In the genomic region with DNA sequence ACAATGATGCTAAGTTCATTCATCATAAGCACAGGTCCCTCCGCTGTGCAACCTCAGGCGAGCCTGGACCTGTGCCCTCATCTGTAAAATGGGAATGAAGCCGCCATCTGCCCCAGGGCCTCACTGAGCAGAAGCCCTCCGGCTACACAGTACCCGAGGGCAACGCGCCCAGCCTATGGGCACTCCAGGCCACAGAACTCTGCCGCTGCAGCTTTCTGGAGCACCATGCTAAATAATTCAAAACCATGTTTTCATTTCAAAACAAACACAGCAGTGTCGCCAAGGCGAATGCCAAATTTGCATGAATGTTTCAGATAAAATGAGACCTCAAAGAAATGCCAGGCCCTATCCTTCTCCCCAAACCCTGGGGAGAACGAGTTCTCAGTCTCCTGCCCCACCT, we compare ENCODE assay signal across 19 cellular contexts. TPM values are rescaled to one million over a fixed set of nuclear protein-coding genes. Genes with fewer than 3 reads are reported as not detected.
DNase-seq lines count a peak whose midpoint lies in the region; ATAC-seq and TF ChIP-seq lines count a peak whose summit lies in the region.
"Had no signal": no experiment of that assay in that cellular context is flagged by ENCODE, and none has a peak within 500 bp of the region (broad histone marks: within the 10 kb centered on the region; RNA-seq: fewer than 3 reads in every experiment).

No MANE protein-coding gene starts in this region.

- ATAC-seq in GM23338 (no peak), Panc1 (no peak), HG02623 (IDR thresholded peaks at IDR 0.05; ENCODE audit: unreplicated experiment) (no peak)
- no peak for ATAC-seq in stimulated activated memory B cell treated with anti-CD40 and anti-IgM and Interleukin-4, amounts not matched to agents 10 μg/mL and 1 μg/mL and 100 μg/mL, for 72 hours
- ATAC-seq: gastrocnemius medialis, T-cell had no signal

- peaks cover 14% of the 10 kb centered on the region for H3K27me3 Mint-ChIP-seq in GM23338 (ENCODE audit: insufficient read depth, low read depth, poor library complexity)
- H3K27me3 Mint-ChIP-seq in stimulated activated memory B cell treated with anti-CD40 and anti-IgM and Interleukin-4, amounts not matched to agents 10 μg/mL and 1 μg/mL and 100 μg/mL, for 72 hours = no peaks in the 10 kb centered on the region
- H3K27me3 Mint-ChIP-seq: memory B cell, T-cell had no signal

- H3K4me2 ChIP-seq in GM23338 = peak overlapping the region; percentile 75
- H3K4me2 ChIP-seq: KMS-11 had no signal

- TSS peak; percentile 47 for BruUV-seq in Panc1 (replicated peaks; lab: Mats Ljungman, UMichigan)

- H3K4me3 ChIP-seq in GM23338 (no peak overlapping the region; the same call in 1 of the 2 replicates), Panc1 (ENCODE audit: low read depth in 2 of 2, low read length in 2 of 2) (peak overlapping the region; percentile 7 to 10; a peak in 2 of 4 replicates)
- H3K4me3 ChIP-seq: gastrocnemius medialis had no signal

- no peak overlapping the region for H3K27ac ChIP-seq in GM23338 (ENCODE audit: low read depth)
- peak overlapping the region; percentile 80 for H3K27ac ChIP-seq in Panc1 (ENCODE audit: low read length)
- H3K27ac ChIP-seq: HL-60, KMS-11 had no signal

- peaks cover 13% of the 10 kb centered on the region; the same call in 1 of the 2 replicates for H3F3A ChIP-seq in GM23338 (replicated peaks; ENCODE audit: low read depth)

- peaks cover 53% of the 10 kb centered on the region for H3K4me1 Mint-ChIP-seq in GM23338
- peaks cover 73% of the 10 kb centered on the region for H3K4me1 Mint-ChIP-seq in stimulated activated memory B cell treated with anti-CD40 and anti-IgM and Interleukin-4, amounts not matched to agents 10 μg/mL and 1 μg/mL and 100 μg/mL, for 72 hours

- no peak for DNase-seq in GM23338 (ENCODE audit: low spot score)
- no peak for DNase-seq in Panc1 (ENCODE audit: low read depth, low spot score)
- DNase-seq in fibroblast of peridontal ligament (ENCODE audit: extremely low read depth) = peak; percentile 31
- DNase-seq in inferior parietal cortex (ENCODE audit: extremely low spot score) = no peak
- no peak for DNase-seq in T-helper 2 cell
- DNase-seq: activated naive CD4-positive, alpha-beta T cell; EL; gastrocnemius medialis; immature natural killer cell; NCI-H1417 treated with DMSO at 0.1 percent for 48 hours; NCI-H510A; stimulated activated CD4-positive, alpha-beta T cell treated with anti-CD3 and anti-CD28 coated beads, Interleukin-4, amount 100 ng/mL, for 24 hours; T-cell had no signal

- TF ChIP-seq CTCF in GM23338 (conservative IDR thresholded peaks at IDR 0.05; ENCODE audit: low read depth in 2 of 2) (no peak), Panc1 (IDR thresholded peaks at IDR 0.05) (no peak)

- H3K4me3 Mint-ChIP-seq in GM23338 = peak overlapping the region; percentile 26; the same call in 1 of the 3 replicates
- no peak overlapping the region for H3K4me3 Mint-ChIP-seq in stimulated activated memory B cell treated with anti-CD40 and anti-IgM and Interleukin-4, amounts not matched to agents 10 μg/mL and 1 μg/mL and 100 μg/mL, for 72 hours
- H3K4me3 Mint-ChIP-seq: memory B cell had no signal

- intact Hi-C loops in Panc1 (cut with micrococcal nuclease; ENCODE audit: unreplicated experiment) = loop anchor here (10.0 kb wide), 3 partner anchors 161 to 201 kb away; no protein-coding TSS in a partner anchor

- H3K36me3 ChIP-seq in GM23338 (ENCODE audit: insufficient read depth) = no peaks in the 10 kb centered on the region
- H3K36me3 ChIP-seq in Panc1 (ENCODE audit: control insufficient read depth, insufficient read depth, low read length) = no peaks in the 10 kb centered on the region; the same call in 1 of the 2 replicates
- H3K36me3 ChIP-seq: cardiac muscle cell, gastrocnemius medialis had no signal

- peaks cover 85% of the 10 kb centered on the region for H3K79me2 ChIP-seq in GM23338 (replicated peaks; ENCODE audit: insufficient read depth)

- POLR2A ChIA-PET in Panc1 (lab: Charles Lee) = interaction anchor here (0.5 kb wide), 1 partner anchor 1003 kb away, joined by 3 read pairs; no protein-coding TSS in a partner anchor

- H3K36me3 Mint-ChIP-seq in GM23338 (ENCODE audit: low read depth) = peaks cover 6% of the 10 kb centered on the region
- peaks cover 10% of the 10 kb centered on the region for H3K36me3 Mint-ChIP-seq in stimulated activated memory B cell treated with anti-CD40 and anti-IgM and Interleukin-4, amounts not matched to agents 10 μg/mL and 1 μg/mL and 100 μg/mL, for 72 hours
- H3K36me3 Mint-ChIP-seq: immature natural killer cell, T-cell had no signal

- H3K27me3 ChIP-seq in GM23338 (ENCODE audit: insufficient read depth) (no peaks in the 10 kb centered on the region), Panc1 (ENCODE audit: control insufficient read depth, insufficient read depth, low read length) (no peaks in the 10 kb centered on the region)
- H3K27me3 ChIP-seq: cardiac muscle cell, gastrocnemius medialis had no signal

- H3K9me3 Mint-ChIP-seq in GM23338 = no peaks in the 10 kb centered on the region
- no peaks in the 10 kb centered on the region for H3K9me3 Mint-ChIP-seq in stimulated activated memory B cell treated with anti-CD40 and anti-IgM and Interleukin-4, amounts not matched to agents 10 μg/mL and 1 μg/mL and 100 μg/mL, for 72 hours
- H3K9me3 Mint-ChIP-seq: immature natural killer cell, T-cell had no signal

- in situ Hi-C loops in Panc1 (cut with HindIII; ENCODE audit: low pct_unique_long_range_greater_than_20kb, low sequenced_read_pairs) = no loop called here

- no peaks in the 10 kb centered on the region for H3K9me2 ChIP-seq in GM23338 (ENCODE audit: insufficient read depth)

- no peak overlapping the region for H3K27ac Mint-ChIP-seq in GM23338
- peak overlapping the region; percentile 49 for H3K27ac Mint-ChIP-seq in stimulated activated memory B cell treated with anti-CD40 and anti-IgM and Interleukin-4, amounts not matched to agents 10 μg/mL and 1 μg/mL and 100 μg/mL, for 72 hours
- H3K27ac Mint-ChIP-seq: immature natural killer cell had no signal

- H4K20me1 ChIP-seq in GM23338 (replicated peaks; ENCODE audit: insufficient read depth) = peaks cover 59% of the 10 kb centered on the region

- CTCF ChIA-PET in Panc1 (lab: Charles Lee) = no interaction called here

- no peak overlapping the region for H2AFZ ChIP-seq in GM23338

- H3K4me1 ChIP-seq in GM23338 (ENCODE audit: insufficient read depth) (peaks cover 39% of the 10 kb centered on the region), Panc1 (ENCODE audit: control insufficient read depth, insufficient read depth, low read length) (peaks cover 60% of the 10 kb centered on the region)

- no peaks in the 10 kb centered on the region for H3K9me3 ChIP-seq in Panc1 (ENCODE audit: control insufficient read depth, insufficient read depth, low read depth, low read length)
- H3K9me3 ChIP-seq: gastrocnemius medialis had no signal

TF ChIP-seq in GM23338, 12 proteins besides CTCF, POLR2A, EP300 and RAD21 (continues in another document):
- no peak for TF ChIP-seq EZH2 (IDR thresholded peaks at IDR 0.05; ENCODE audit: low read depth, unreplicated experiment)
- TF ChIP-seq, protein P1, sequence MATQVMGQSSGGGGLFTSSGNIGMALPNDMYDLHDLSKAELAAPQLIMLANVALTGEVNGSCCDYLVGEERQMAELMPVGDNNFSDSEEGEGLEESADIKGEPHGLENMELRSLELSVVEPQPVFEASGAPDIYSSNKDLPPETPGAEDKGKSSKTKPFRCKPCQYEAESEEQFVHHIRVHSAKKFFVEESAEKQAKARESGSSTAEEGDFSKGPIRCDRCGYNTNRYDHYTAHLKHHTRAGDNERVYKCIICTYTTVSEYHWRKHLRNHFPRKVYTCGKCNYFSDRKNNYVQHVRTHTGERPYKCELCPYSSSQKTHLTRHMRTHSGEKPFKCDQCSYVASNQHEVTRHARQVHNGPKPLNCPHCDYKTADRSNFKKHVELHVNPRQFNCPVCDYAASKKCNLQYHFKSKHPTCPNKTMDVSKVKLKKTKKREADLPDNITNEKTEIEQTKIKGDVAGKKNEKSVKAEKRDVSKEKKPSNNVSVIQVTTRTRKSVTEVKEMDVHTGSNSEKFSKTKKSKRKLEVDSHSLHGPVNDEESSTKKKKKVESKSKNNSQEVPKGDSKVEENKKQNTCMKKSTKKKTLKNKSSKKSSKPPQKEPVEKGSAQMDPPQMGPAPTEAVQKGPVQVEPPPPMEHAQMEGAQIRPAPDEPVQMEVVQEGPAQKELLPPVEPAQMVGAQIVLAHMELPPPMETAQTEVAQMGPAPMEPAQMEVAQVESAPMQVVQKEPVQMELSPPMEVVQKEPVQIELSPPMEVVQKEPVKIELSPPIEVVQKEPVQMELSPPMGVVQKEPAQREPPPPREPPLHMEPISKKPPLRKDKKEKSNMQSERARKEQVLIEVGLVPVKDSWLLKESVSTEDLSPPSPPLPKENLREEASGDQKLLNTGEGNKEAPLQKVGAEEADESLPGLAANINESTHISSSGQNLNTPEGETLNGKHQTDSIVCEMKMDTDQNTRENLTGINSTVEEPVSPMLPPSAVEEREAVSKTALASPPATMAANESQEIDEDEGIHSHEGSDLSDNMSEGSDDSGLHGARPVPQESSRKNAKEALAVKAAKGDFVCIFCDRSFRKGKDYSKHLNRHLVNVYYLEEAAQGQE (IDR thresholded peaks at IDR 0.05; ENCODE audit: unreplicated experiment) = no peak
- TF ChIP-seq ZNF114 (CRISPR knock-in tag; IDR thresholded peaks at IDR 0.05) = no peak

RNA-seq across cellular contexts. Expression of a gene that starts 4.0 kb away (rescaled TPM):
- 180 and 190 TPM in 2 replicates for total RNA-seq in GM23338 (2014; rRNA removed; shearing (Covaris generic))
- 69.6 and 76.5 TPM in 2 replicates for polyA plus RNA-seq in GM23338 (2016; fragmentation: Nextera tagmentation; extraction: Ambion mirVana)
- total RNA-seq in Panc1 (2021; ENCODE audit: unreplicated experiment) = 461 TPM
- 441 TPM for polyA plus RNA-seq in Panc1 (2012; ENCODE audit: insufficient read length)
